ENCODE assay signal across 9 cellular contexts in genomic region chr11:128498846-128499245, GRCh38.
DNase-seq lines count a peak whose midpoint lies in the region; ATAC-seq and TF ChIP-seq lines count a peak whose summit lies in the region.
"Had no signal": no experiment of that assay in that cellular context is flagged by ENCODE, and none has a peak within 500 bp of the region (broad histone marks: within the 10 kb centered on the region; RNA-seq: fewer than 3 reads in every experiment).

No MANE protein-coding gene starts in this region.

- H3K27ac Mint-ChIP-seq in nephron progenitor cell: peak overlapping the region; percentile 57

- peaks cover 11% of the 10 kb centered on the region for H3K36me3 Mint-ChIP-seq in nephron progenitor cell (ENCODE audit: low read depth)

- peaks cover 90% of the 10 kb centered on the region for H3K4me1 Mint-ChIP-seq in nephron progenitor cell

- ATAC-seq in HG03521 (IDR thresholded peaks at IDR 0.05; ENCODE audit: unreplicated experiment): no peak
- ATAC-seq in GM21717 (IDR thresholded peaks at IDR 0.05; ENCODE audit: unreplicated experiment): no peak
- ATAC-seq: left cardiac atrium had no signal

- H3K4me3 Mint-ChIP-seq in nephron progenitor cell: no peak overlapping the region

- H3K27me3 Mint-ChIP-seq in nephron progenitor cell (ENCODE audit: low read depth, poor library complexity): no peaks in the 10 kb centered on the region

- no peaks in the 10 kb centered on the region for H3K9me3 Mint-ChIP-seq in nephron progenitor cell

- peak; percentile 34 for DNase-seq in DMS79 treated with DMSO at 0.1 percent for 48 hours (lab: John Stamatoyannopoulos, UW)
- DNase-seq in LHCN-M2 (ENCODE audit: low read depth): peak; percentile 67
- peak; percentile 60 for DNase-seq in astrocyte of the hippocampus (ENCODE audit: low read depth, low spot score)
- no peak for DNase-seq in nephron progenitor cell
- no peak for DNase-seq in NCI-H1417 treated with DMSO at 0.1 percent for 48 hours (lab: John Stamatoyannopoulos, UW)
- DNase-seq in NCI-H146 (lab: John Stamatoyannopoulos, UW): no peak
- DNase-seq: left cardiac atrium had no signal

- TF ChIP-seq CTCF in nephron progenitor cell (IDR thresholded peaks at IDR 0.05): no peak

Comparison
In these comparisons a context has a peak if more than half of its experiments do, and no peak if none do; other contexts are left out.
1. DNase-seq: peak in DMS79 treated with DMSO at 0.1 percent for 48 hours (single experiment), LHCN-M2 (single experiment) and astrocyte of the hippocampus (single experiment); none in nephron progenitor cell (single experiment), NCI-H1417 treated with DMSO at 0.1 percent for 48 hours (single experiment) and NCI-H146 (single experiment).